In the genomic region with DNA sequence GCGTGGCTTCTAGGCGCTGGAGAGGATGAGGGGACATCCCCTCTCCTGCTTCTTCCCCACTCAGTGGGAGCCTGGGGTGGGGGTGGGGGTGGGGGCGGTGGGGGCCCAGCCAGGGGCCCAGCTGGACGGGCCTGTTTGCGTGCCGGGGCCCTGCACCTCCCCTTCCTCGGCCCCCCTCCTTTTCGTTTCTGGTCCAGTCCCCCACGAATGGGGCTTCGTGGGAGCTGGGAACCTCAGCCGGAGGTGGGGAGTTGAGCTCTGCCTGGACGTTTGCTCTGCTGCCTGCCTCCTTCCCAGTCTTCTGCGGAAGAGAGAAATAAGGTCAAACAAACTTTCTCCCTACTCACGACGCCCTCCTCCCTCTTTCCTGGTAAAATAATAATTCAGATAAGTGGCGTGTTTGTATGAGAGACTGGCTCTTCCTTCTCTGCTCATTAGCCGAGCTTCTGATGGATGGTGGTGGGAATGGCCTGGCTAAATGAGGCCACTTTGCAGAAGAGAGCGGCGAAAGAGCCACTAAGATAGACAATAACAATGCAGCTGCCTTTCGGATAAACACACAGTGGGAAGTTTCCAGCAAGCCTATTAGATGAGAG, we compare ENCODE assay signal across 8 cellular contexts. TPM values are rescaled to one million over a fixed set of nuclear protein-coding genes. Genes with fewer than 3 reads are reported as not detected.
DNase-seq lines count a peak whose midpoint lies in the region; ATAC-seq and TF ChIP-seq lines count a peak whose summit lies in the region.

No MANE protein-coding gene starts in this region.

- no peak for TF ChIP-seq POLR2A in transverse colon (IDR thresholded peaks at IDR 0.05)

- H3K4me3 ChIP-seq in epithelial cell of esophagus (ENCODE audit: low read length): peak overlapping the region; percentile 67
- peak overlapping the region; percentile 45 for H3K4me3 ChIP-seq in mononuclear cell (ENCODE audit: low read length)
- H3K4me3 ChIP-seq in transverse colon: peak overlapping the region; percentile 81 to 96 (median 93)

- no peak for DNase-seq in Right ventricle myocardium inferior (ENCODE audit: missing footprints)
- no peak for DNase-seq in cardiac septum (ENCODE audit: low spot score)
- peak; percentile 41 for DNase-seq in UCSD-AML1 (lab: John Stamatoyannopoulos, UW; ENCODE audit: unreplicated experiment)
- no peak for DNase-seq in epithelial cell of esophagus (ENCODE audit: low read depth)
- peak; percentile 24 for DNase-seq in transverse colon
- DNase-seq in NCI-H446 treated with DMSO at 0.1 percent for 48 hours (lab: John Stamatoyannopoulos, UW): no peak

- in situ Hi-C loops in transverse colon (cut with MboI; ENCODE audit: low pct_ligation_motif_present in 1 of 4, low pct_unique_long_range_greater_than_20kb in 1 of 4, low sequenced_read_pairs in 3 of 4): no loop called here

- no peak for TF ChIP-seq CTCF in epithelial cell of esophagus (IDR thresholded peaks at IDR 0.05; ENCODE audit: insufficient read depth, low read depth, low read length, missing control alignments)
- no peak for TF ChIP-seq CTCF in transverse colon (IDR thresholded peaks at IDR 0.05)

- peaks cover 12% of the 10 kb centered on the region for H3K4me1 ChIP-seq in mononuclear cell (ENCODE audit: insufficient read depth, low read length)
- H3K4me1 ChIP-seq in transverse colon: peaks cover 0 to 36% (median 27%) of the 10 kb centered on the region in 4 donors

- 4 to 9% methylated on average over 10 to 20 of the region's 20 CpGs for WGBS in transverse colon (ENCODE audit: low coverage in 1 of 2), 2 donors

- no peaks in the 10 kb centered on the region for H3K27me3 ChIP-seq in mononuclear cell (ENCODE audit: insufficient read depth, low read length)
- no peaks in the 10 kb centered on the region for H3K27me3 ChIP-seq in transverse colon

- ATAC-seq in Right ventricle myocardium inferior: peak; percentile 33

- peak overlapping the region; percentile 92 to 96 (median 94) for H3K27ac ChIP-seq in transverse colon

- no peaks in the 10 kb centered on the region for H3K36me3 ChIP-seq in transverse colon

- TF ChIP-seq EP300 in Ishikawa (IDR thresholded peaks at IDR 0.05; ENCODE audit: borderline replicate concordance) (no peak), transverse colon (IDR thresholded peaks at IDR 0.05; ENCODE audit: low read depth) (no peak)

- H3K9me3 ChIP-seq in mononuclear cell (ENCODE audit: low read depth, low read length) (no peaks in the 10 kb centered on the region), transverse colon (no peaks in the 10 kb centered on the region)

- intact Hi-C loops in Right ventricle myocardium inferior (cut with DNase I) (no loop called here), cardiac septum (cut with DNase I) (no loop called here), transverse colon (cut with DNase I; ENCODE audit: low total_unique reads) (no loop called here)

- TF ChIP-seq RAD21 in Ishikawa (IDR thresholded peaks at IDR 0.05; ENCODE audit: low read depth): no peak

TF ChIP-seq in Ishikawa, 13 proteins besides CTCF, POLR2A, EP300 and RAD21:
- TF ChIP-seq ZBTB7A (IDR thresholded peaks at IDR 0.05; ENCODE audit: low read depth): 0 out of 2 replicates have a peak, but pooled peaks have one; percentile 26
- TF ChIP-seq, protein P1, sequence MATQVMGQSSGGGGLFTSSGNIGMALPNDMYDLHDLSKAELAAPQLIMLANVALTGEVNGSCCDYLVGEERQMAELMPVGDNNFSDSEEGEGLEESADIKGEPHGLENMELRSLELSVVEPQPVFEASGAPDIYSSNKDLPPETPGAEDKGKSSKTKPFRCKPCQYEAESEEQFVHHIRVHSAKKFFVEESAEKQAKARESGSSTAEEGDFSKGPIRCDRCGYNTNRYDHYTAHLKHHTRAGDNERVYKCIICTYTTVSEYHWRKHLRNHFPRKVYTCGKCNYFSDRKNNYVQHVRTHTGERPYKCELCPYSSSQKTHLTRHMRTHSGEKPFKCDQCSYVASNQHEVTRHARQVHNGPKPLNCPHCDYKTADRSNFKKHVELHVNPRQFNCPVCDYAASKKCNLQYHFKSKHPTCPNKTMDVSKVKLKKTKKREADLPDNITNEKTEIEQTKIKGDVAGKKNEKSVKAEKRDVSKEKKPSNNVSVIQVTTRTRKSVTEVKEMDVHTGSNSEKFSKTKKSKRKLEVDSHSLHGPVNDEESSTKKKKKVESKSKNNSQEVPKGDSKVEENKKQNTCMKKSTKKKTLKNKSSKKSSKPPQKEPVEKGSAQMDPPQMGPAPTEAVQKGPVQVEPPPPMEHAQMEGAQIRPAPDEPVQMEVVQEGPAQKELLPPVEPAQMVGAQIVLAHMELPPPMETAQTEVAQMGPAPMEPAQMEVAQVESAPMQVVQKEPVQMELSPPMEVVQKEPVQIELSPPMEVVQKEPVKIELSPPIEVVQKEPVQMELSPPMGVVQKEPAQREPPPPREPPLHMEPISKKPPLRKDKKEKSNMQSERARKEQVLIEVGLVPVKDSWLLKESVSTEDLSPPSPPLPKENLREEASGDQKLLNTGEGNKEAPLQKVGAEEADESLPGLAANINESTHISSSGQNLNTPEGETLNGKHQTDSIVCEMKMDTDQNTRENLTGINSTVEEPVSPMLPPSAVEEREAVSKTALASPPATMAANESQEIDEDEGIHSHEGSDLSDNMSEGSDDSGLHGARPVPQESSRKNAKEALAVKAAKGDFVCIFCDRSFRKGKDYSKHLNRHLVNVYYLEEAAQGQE (IDR thresholded peaks at IDR 0.05; ENCODE audit: low read depth): no peak
TF ChIP-seq in Ishikawa: peak in this region for 1.

RNA-seq across cellular contexts. Expression of a gene that starts 0.8 kb away (rescaled TPM):
- total RNA-seq in Right ventricle myocardium inferior: 19.7 TPM
- total RNA-seq in cardiac septum: 21.4 TPM
- 13.4 TPM for total RNA-seq in mononuclear cell
- 10 to 100 TPM; 40.0 to 73.2 (median 54.3) TPM for total RNA-seq in transverse colon

Comparison
In these comparisons a context has a peak if more than half of its experiments do, and no peak if none do; other contexts are left out.
1. DNase-seq: peak in UCSD-AML1 (single experiment) and transverse colon (single experiment); none in Right ventricle myocardium inferior (single experiment), cardiac septum (single experiment), epithelial cell of esophagus (single experiment) and NCI-H446 treated with DMSO at 0.1 percent for 48 hours (single experiment).
2. Peak in every context shown above with its lines, with median percentiles within 50 percentile points of each other: H3K4me3 ChIP-seq.